In the genomic region with DNA sequence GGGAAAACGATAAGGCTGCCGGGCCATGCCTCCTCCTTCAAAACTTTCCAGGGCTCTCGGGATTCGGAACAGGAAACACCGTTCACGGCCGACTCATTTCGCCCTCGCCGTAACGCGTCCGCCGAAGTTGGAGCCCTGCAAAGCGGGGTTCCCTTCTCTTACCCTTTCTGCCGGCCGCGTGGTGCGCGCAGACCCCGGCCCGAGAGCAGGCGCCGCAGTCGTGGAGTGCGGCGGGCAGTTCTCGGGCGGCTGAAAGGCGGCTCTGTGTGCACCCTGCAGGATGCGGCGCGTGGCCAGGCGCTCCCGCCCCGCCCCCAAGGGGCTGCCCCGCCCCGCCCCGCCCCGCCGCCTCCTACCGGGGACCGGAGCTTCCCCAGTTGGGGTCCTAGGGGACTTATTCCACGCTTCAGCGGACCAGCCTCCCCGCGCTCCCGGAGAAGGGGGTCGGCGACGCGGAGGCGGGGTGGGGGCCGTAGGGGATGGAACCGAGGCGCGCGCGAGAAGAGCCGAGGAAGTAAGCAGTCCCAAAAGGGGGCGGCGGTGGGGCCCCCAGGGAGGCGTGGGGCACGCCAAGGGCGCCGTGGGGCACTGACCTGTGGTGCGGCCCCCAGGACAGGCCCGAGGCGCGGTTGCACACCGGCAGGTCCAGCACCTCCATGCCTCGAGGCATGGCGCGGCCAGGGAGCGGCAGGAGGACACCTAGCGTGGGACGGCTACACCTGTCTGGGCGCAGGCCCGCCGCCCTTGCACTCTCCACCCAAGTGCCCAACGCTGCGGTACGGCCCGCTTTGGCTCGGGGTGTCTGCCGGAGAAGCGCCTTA, we compare ENCODE assay signal across 8 cellular contexts. TPM values are rescaled to one million over a fixed set of nuclear protein-coding genes. Genes with fewer than 3 reads are reported as not detected.
DNase-seq lines count a peak whose midpoint lies in the region; ATAC-seq and TF ChIP-seq lines count a peak whose summit lies in the region.

A gene (minus strand): TSS at position 268 of the 821 bp plus-strand sequence. CDS start 241 bp downstream, at position 27.

- H3K4me3 ChIP-seq in hepatocyte (peak within 1 kb of the TSS; percentile 77), skeletal muscle cell (ENCODE audit: low read depth, low read length) (peak within 1 kb of the TSS; percentile 53)

- ATAC-seq in GM19324 (IDR thresholded peaks at IDR 0.05; ENCODE audit: low FRiP score, unreplicated experiment): peak; percentile 50
- ATAC-seq in HG03432 (IDR thresholded peaks at IDR 0.05; ENCODE audit: unreplicated experiment): peak; percentile 60

- H3K9me2 ChIP-seq in hepatocyte (replicated peaks; ENCODE audit: insufficient read depth): no peaks in the 10 kb centered on the region

- under 1% methylated on average over 56 of the region's 87 CpGs for WGBS in hepatocyte (ENCODE audit: low lambda C conversion rate, missing lambda C conversion rate)

- H3K4me1 ChIP-seq in hepatocyte (ENCODE audit: insufficient read depth): peaks cover 6% of the 10 kb centered on the region

- peaks cover 6% of the 10 kb centered on the region for H3K27me3 Mint-ChIP-seq in activated naive CD8-positive, alpha-beta T cell

- peaks cover 76% of the 10 kb centered on the region for H3K27me3 ChIP-seq in hepatocyte

- TF ChIP-seq CTCF in hepatocyte (IDR thresholded peaks at IDR 0.05; ENCODE audit: poor library complexity): no peak

- H3K27ac Mint-ChIP-seq in activated naive CD8-positive, alpha-beta T cell: peak within 1 kb of the TSS; percentile 88

- H3K36me3 Mint-ChIP-seq in activated naive CD8-positive, alpha-beta T cell: peaks cover 6% of the 10 kb centered on the region

- H3K4me2 ChIP-seq in hepatocyte: peak within 1 kb of the TSS; percentile 99

- peak within 1 kb of the TSS; percentile 92 for H3K4me3 Mint-ChIP-seq in activated naive CD8-positive, alpha-beta T cell

- peak; percentile 39 for DNase-seq in COR-L47 (lab: John Stamatoyannopoulos, UW)
- DNase-seq in RPMI7951 (ENCODE audit: low read depth): peak; percentile 51
- DNase-seq in hepatocyte (ENCODE audit: low spot score): peak; percentile 49
- DNase-seq in skeletal muscle cell (ENCODE audit: low read depth): no peak
- DNase-seq in OCI-M2 (lab: John Stamatoyannopoulos, UW; ENCODE audit: unreplicated experiment): no peak

- H4K20me1 ChIP-seq in hepatocyte (ENCODE audit: insufficient read depth, poor library complexity, severe bottlenecking): no peaks in the 10 kb centered on the region

- H3K9me3 ChIP-seq in hepatocyte (ENCODE audit: low read depth): no peaks in the 10 kb centered on the region

- no peaks in the 10 kb centered on the region for H3K79me2 ChIP-seq in hepatocyte

- H3K9me3 Mint-ChIP-seq in activated naive CD8-positive, alpha-beta T cell (ENCODE audit: low read depth): no peaks in the 10 kb centered on the region

- H3K27ac ChIP-seq in hepatocyte: no peak within 1 kb of the TSS

- H3K36me3 ChIP-seq in hepatocyte (replicated peaks; ENCODE audit: insufficient read depth, low read depth): no peaks in the 10 kb centered on the region

- H3K4me1 Mint-ChIP-seq in activated naive CD8-positive, alpha-beta T cell (ENCODE audit: low read depth): peaks cover 38% of the 10 kb centered on the region

- peak within 1 kb of the TSS; percentile 94 for H2AFZ ChIP-seq in hepatocyte

RNA-seq across cellular contexts. Expression of the gene that starts here (rescaled TPM):
- total RNA-seq in RPMI7951 (2014; rRNA removed; shearing (Covaris generic)): 2.3 and 2.5 TPM in 2 replicates
- total RNA-seq in hepatocyte: 0.63 and 1.2 TPM in 2 replicates
- 1.2 and 1.9 TPM in 2 replicates for polyA plus RNA-seq in hepatocyte

Comparison
In these comparisons a context has a peak if more than half of its experiments do, and no peak if none do; other contexts are left out.
1. DNase-seq: peak in COR-L47 (single experiment), RPMI7951 (single experiment) and hepatocyte (single experiment); none in skeletal muscle cell (single experiment) and OCI-M2 (single experiment).